In the genomic region with DNA sequence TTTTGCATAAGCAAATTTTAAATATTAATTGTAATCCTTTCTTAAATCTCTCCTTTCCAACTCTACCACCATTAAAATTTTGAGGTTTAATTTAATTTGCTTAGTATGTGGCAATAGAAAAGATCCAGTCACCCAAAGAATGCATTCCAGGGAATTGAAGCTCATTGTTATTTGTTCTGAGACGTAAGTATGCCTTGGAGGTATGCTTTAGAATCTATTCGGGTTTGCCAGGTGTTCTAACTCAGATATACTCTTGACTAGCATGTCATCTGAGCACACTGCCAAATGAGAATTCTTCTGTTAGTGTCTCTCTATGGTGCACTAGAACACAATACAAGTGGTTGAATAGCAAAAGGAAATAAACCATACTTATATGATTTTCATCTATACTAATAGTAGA, we compare ENCODE assay signal across 29 cellular contexts.
"Had no signal": no experiment of that assay in that cellular context is flagged by ENCODE, and none has a peak within 500 bp of the region (broad histone marks: within the 10 kb centered on the region; RNA-seq: fewer than 3 reads in every experiment).

No MANE protein-coding gene starts in this region.

- DNase-seq: activated CD4-positive, alpha-beta memory T cell treated with anti-CD3 and anti-CD28 coated beads for 36 hours; activated CD4-positive, alpha-beta T cell treated with anti-CD3 and anti-CD28 coated beads, Interleukin-2, amount 10 ng/mL, durations not matched to agents 24 days and 14 days; activated CD4-positive, CD25-positive, alpha-beta regulatory T cell treated with anti-CD3 and anti-CD28 coated beads, Interleukin-2, amount 50 U/mL, for 72 hours; activated CD8-positive, alpha-beta memory T cell treated with anti-CD3 and anti-CD28 coated beads, Interleukin-2, amount 50 U/mL, for 4 hours; activated effector memory CD4-positive, alpha-beta T cell treated with anti-CD3 and anti-CD28 coated beads, Interleukin-2, amount 50 U/mL, for 16 hours; activated naive CD4-positive, alpha-beta T cell treated with anti-CD3 and anti-CD28 coated beads, Interleukin-2, amount 10 ng/mL, durations not matched to agents 7 days and 5 days; activated naive CD8-positive, alpha-beta T cell treated with anti-CD3 and anti-CD28 coated beads, Interleukin-2, amount 10 ng/mL, durations not matched to agents 7 days and 5 days; activated T-cell treated with anti-CD3 and anti-CD28 coated beads, Interleukin-2, amount 50 U/mL, for 1 hour; amniotic stem cell; cerebellar nuclear complex; dorsolateral prefrontal cortex; effector memory CD8-positive, alpha-beta T cell; left ventricle myocardium superior; naive B cell; nephron progenitor cell; ovary; sigmoid colon; stimulated activated CD4-positive, alpha-beta T cell treated with anti-CD3 and anti-CD28 coated beads, Interleukin-4, amount 100 ng/mL, for 24 hours; stimulated activated naive CD8-positive, alpha-beta T cell treated with anti-CD3 and anti-CD28 coated beads, Interleukin-15, amount 100 ng/mL, for 72 hours; T-helper 17 cell; T1000; thyroid gland; upper lobe of left lung; WERI-Rb-1 had no signal

- ATAC-seq: effector memory CD8-positive, alpha-beta T cell; left ventricle myocardium superior; stimulated activated effector memory CD8-positive, alpha-beta T cell treated with anti-CD3 and anti-CD28 coated beads, Interleukin-12 subunit alpha, Interleukin-12 subunit beta, amount 100 ng/mL, for 72 hours; stimulated activated naive CD8-positive, alpha-beta T cell treated with anti-CD3 and anti-CD28 coated beads, Interleukin-15, amount 100 ng/mL, for 72 hours; T-helper 17 cell had no signal

- H3K4me3 ChIP-seq: cardiac muscle cell, coronary artery, dorsolateral prefrontal cortex, ovary, prostate gland, sigmoid colon, thyroid gland, upper lobe of left lung had no signal

- H3K27me3 ChIP-seq: cardiac muscle cell, neutrophil, ovary, sigmoid colon, thyroid gland, upper lobe of left lung had no signal

- H3K36me3 ChIP-seq: cardiac muscle cell, neutrophil, ovary, prostate gland, sigmoid colon, thyroid gland, upper lobe of left lung, WERI-Rb-1 had no signal

- H3K27ac ChIP-seq: cardiac muscle cell, coronary artery, dorsolateral prefrontal cortex, neutrophil, ovary, prostate gland, sigmoid colon, thyroid gland, upper lobe of left lung, WERI-Rb-1 had no signal

- H3K9me3 ChIP-seq: neutrophil, ovary, prostate gland, sigmoid colon, thyroid gland, upper lobe of left lung had no signal

- H3K4me1 ChIP-seq: prostate gland, sigmoid colon, thyroid gland, upper lobe of left lung had no signal
